In genomic region chr19:1513492-1514294, GRCh38 we compare ENCODE assay signal across 1 cellular context.
TF ChIP-seq lines count a peak whose summit lies in the region.

No MANE protein-coding gene starts in this region.

TF ChIP-seq in K562, 482 proteins besides CTCF, POLR2A, EP300 and RAD21 (continues in another document):
- TF ChIP-seq MTA1 (IDR thresholded peaks at IDR 0.05; ENCODE audit: borderline replicate concordance) (peak; percentile 38; the same call in 1 of the 2 replicates), E2F4 (CRISPR knock-in tag; IDR thresholded peaks at IDR 0.05; ENCODE audit: low read depth) (no peak), PTBP1 (IDR thresholded peaks at IDR 0.05; ENCODE audit: low read depth, low read length) (peak; percentile 74; the same call in 1 of the 2 replicates), TAF9B (IDR thresholded peaks at IDR 0.05; ENCODE audit: partially characterized antibody) (no peak), TCF7 (IDR thresholded peaks at IDR 0.05; ENCODE audit: borderline replicate concordance) (peak; percentile 27; the same call in 1 of the 2 replicates), SP1 (CRISPR knock-in tag; IDR thresholded peaks at IDR 0.05) (peak; percentile 71; the same call in 1 of the 2 replicates), ZBTB43 (CRISPR knock-in tag; IDR thresholded peaks at IDR 0.05) (no peak), POLR2H (tag; IDR thresholded peaks at IDR 0.05; ENCODE audit: low read depth) (no peak), JUN (IDR thresholded peaks at IDR 0.05; ENCODE audit: borderline replicate concordance, low read depth, low read length) (no peak), JUN (CRISPR knock-in tag; IDR thresholded peaks at IDR 0.05; ENCODE audit: borderline replicate concordance) (no peak), ZNF274 (IDR thresholded peaks at IDR 0.05; ENCODE audit: borderline replicate concordance, low read depth, low read length) (no peak), RERE (CRISPR knock-in tag; IDR thresholded peaks at IDR 0.05; ENCODE audit: borderline replicate concordance) (no peak), TARDBP (IDR thresholded peaks at IDR 0.05) (0 out of 2 replicates have a peak, but pooled peaks have one; percentile 42), CTCFL (IDR thresholded peaks at IDR 0.05; ENCODE audit: borderline replicate concordance, insufficient read depth, low read depth, low read length, poor library complexity, severe bottlenecking) (peak; percentile 95), MYBL2 (IDR thresholded peaks at IDR 0.05; ENCODE audit: low read depth) (no peak), MYBL2 (CRISPR knock-in tag; IDR thresholded peaks at IDR 0.05; ENCODE audit: borderline replicate concordance) (no peak), SRSF7 (optimal IDR thresholded peaks at IDR 0.05; ENCODE audit: low read depth, low read length) (no peak), PURB (CRISPR knock-in tag; IDR thresholded peaks at IDR 0.05; ENCODE audit: low read depth) (no peak), NONO (IDR thresholded peaks at IDR 0.05; ENCODE audit: low read depth in 2 of 2, low read length in 1 of 2) (peak in 1 of 2 experiments; percentile 23; a peak in 1 of 4 replicates), BDP1 (IDR thresholded peaks at IDR 0.05; ENCODE audit: insufficient read depth, insufficient read length) (no peak), CHCHD3 (CRISPR knock-in tag; IDR thresholded peaks at IDR 0.05) (no peak), ZFP1 (CRISPR knock-in tag; IDR thresholded peaks at IDR 0.05) (no peak), CEBPB (tag; IDR thresholded peaks at IDR 0.05) (no peak), YY1 (IDR thresholded peaks at IDR 0.05; ENCODE audit: borderline replicate concordance in 1 of 3, control insufficient read depth in 1 of 3, extremely low read depth in 1 of 3, insufficient read depth in 3 of 3, insufficient read length in 1 of 3, insufficient replicate concordance in 2 of 3, low read depth in 1 of 3, low read length in 2 of 3) (peak in 2 of 3 experiments; percentile 17 to 29), ZNF121 (CRISPR knock-in tag; conservative IDR thresholded peaks at IDR 0.05) (0 out of 2 replicates have a peak, but pooled peaks have one; percentile 5), ZBTB7A (IDR thresholded peaks at IDR 0.05; ENCODE audit: borderline replicate concordance, control insufficient read depth, low read depth, low read length) (peak; percentile 86), TBL1XR1 (IDR thresholded peaks at IDR 0.05; ENCODE audit: low read length in 2 of 2) (peak in 1 of 2 experiments; percentile 49; a peak in 1 of 4 replicates), STAG1 (CRISPR knock-in tag; IDR thresholded peaks at IDR 0.05; ENCODE audit: borderline replicate concordance) (peak; percentile 64), MCM2 (IDR thresholded peaks at IDR 0.05; ENCODE audit: low read depth) (no peak), ZSCAN29 (IDR thresholded peaks at IDR 0.05) (no peak), TEAD1 (CRISPR knock-in tag; IDR thresholded peaks at IDR 0.05) (peak in 1 of 2 experiments; percentile 49; a peak in 1 of 4 replicates), REST (CRISPR knock-in tag; IDR thresholded peaks at IDR 0.05; ENCODE audit: low read depth) (no peak), SNRNP70 (optimal IDR thresholded peaks at IDR 0.05; ENCODE audit: low read depth, low read length) (no peak)
- TF ChIP-seq, protein P1, sequence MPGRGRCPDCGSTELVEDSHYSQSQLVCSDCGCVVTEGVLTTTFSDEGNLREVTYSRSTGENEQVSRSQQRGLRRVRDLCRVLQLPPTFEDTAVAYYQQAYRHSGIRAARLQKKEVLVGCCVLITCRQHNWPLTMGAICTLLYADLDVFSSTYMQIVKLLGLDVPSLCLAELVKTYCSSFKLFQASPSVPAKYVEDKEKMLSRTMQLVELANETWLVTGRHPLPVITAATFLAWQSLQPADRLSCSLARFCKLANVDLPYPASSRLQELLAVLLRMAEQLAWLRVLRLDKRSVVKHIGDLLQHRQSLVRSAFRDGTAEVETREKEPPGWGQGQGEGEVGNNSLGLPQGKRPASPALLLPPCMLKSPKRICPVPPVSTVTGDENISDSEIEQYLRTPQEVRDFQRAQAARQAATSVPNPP (IDR thresholded peaks at IDR 0.05; ENCODE audit: borderline replicate concordance, insufficient read depth, insufficient read length) = no peak
- TF ChIP-seq, protein P2, sequence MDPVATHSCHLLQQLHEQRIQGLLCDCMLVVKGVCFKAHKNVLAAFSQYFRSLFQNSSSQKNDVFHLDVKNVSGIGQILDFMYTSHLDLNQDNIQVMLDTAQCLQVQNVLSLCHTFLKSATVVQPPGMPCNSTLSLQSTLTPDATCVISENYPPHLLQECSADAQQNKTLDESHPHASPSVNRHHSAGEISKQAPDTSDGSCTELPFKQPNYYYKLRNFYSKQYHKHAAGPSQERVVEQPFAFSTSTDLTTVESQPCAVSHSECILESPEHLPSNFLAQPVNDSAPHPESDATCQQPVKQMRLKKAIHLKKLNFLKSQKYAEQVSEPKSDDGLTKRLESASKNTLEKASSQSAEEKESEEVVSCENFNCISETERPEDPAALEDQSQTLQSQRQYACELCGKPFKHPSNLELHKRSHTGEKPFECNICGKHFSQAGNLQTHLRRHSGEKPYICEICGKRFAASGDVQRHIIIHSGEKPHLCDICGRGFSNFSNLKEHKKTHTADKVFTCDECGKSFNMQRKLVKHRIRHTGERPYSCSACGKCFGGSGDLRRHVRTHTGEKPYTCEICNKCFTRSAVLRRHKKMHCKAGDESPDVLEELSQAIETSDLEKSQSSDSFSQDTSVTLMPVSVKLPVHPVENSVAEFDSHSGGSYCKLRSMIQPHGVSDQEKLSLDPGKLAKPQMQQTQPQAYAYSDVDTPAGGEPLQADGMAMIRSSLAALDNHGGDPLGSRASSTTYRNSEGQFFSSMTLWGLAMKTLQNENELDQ (CRISPR knock-in tag; IDR thresholded peaks at IDR 0.05; ENCODE audit: borderline replicate concordance) = 0 out of 2 replicates have a peak, but pooled peaks have one; percentile 69
- TF ChIP-seq, protein P3, sequence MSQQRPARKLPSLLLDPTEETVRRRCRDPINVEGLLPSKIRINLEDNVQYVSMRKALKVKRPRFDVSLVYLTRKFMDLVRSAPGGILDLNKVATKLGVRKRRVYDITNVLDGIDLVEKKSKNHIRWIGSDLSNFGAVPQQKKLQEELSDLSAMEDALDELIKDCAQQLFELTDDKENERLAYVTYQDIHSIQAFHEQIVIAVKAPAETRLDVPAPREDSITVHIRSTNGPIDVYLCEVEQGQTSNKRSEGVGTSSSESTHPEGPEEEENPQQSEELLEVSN (IDR thresholded peaks at IDR 0.05; ENCODE audit: borderline replicate concordance in 1 of 2, extremely low read depth in 1 of 2, insufficient read depth in 1 of 2, insufficient read length in 1 of 2, low read depth in 1 of 2, low read length in 1 of 2, poor library complexity in 1 of 2, severe bottlenecking in 1 of 2) = peak in 1 of 2 experiments; percentile 15
- TF ChIP-seq, protein P4, sequence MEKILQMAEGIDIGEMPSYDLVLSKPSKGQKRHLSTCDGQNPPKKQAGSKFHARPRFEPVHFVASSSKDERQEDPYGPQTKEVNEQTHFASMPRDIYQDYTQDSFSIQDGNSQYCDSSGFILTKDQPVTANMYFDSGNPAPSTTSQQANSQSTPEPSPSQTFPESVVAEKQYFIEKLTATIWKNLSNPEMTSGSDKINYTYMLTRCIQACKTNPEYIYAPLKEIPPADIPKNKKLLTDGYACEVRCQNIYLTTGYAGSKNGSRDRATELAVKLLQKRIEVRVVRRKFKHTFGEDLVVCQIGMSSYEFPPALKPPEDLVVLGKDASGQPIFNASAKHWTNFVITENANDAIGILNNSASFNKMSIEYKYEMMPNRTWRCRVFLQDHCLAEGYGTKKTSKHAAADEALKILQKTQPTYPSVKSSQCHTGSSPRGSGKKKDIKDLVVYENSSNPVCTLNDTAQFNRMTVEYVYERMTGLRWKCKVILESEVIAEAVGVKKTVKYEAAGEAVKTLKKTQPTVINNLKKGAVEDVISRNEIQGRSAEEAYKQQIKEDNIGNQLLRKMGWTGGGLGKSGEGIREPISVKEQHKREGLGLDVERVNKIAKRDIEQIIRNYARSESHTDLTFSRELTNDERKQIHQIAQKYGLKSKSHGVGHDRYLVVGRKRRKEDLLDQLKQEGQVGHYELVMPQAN (IDR thresholded peaks at IDR 0.05; ENCODE audit: borderline replicate concordance) = no peak
